Comparison of ENCODE assay signal across 10 cellular contexts in the genomic region with DNA sequence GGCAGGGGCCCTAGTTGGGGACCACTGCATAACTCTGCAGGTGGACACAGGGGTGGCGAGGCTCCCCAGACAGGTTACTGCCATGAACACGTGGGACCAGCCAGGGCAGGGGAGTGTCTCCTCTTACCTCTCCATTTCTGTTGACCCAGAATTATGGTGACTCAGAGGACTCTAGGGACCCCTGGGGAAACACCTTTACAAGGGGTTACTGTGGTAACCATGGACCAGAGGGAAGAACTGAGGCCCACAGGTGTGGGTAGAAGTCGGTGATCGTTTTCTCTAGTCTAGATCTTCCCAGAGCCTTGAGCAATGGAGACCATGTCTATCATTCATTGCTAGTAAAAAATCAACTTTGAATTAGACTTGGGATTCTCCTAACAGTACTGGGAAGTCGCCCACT. TPM values are rescaled to one million over a fixed set of nuclear protein-coding genes. Genes with fewer than 3 reads are reported as not detected.
"Had no signal": no experiment of that assay in that cellular context is flagged by ENCODE, and none has a peak within 500 bp of the region (broad histone marks: within the 10 kb centered on the region; RNA-seq: fewer than 3 reads in every experiment).

No MANE protein-coding gene starts in this region.

RNA-seq across cellular contexts. Expression of gene GH1, which starts 2.1 kb away (rescaled TPM):
- total RNA-seq: activated CD4-positive, alpha-beta T cell treated with anti-CD3 and anti-CD28 coated beads, Interleukin-2, amount 10 ng/mL, durations not matched to agents 7 days and 5 days; activated CD8-positive, alpha-beta T cell treated with anti-CD3 and anti-CD28 coated beads, Interleukin-2, amount 10 ng/mL, durations not matched to agents 7 days and 5 days; activated naive CD8-positive, alpha-beta T cell treated with anti-CD3 and anti-CD28 coated beads, Interleukin-2, amount 10 ng/mL, durations not matched to agents 7 days and 5 days; activated T-helper 2 cell treated with anti-CD3 and anti-CD28 coated beads, Interferon-gamma antibody, Interleukin-2, Interleukin-4, amounts not matched to agents 10 μg/mL and 5 μg/mL and 100 μg/mL, durations not matched to agents 14 hours and 24 hours and 36 hours; ascending aorta; cardiac muscle cell; M059J; SJCRH30 had no signal
- polyA plus RNA-seq: adipose tissue, cardiac muscle cell had no signal

RNA-seq across cellular contexts. Expression of gene CSHL1, which starts 9.7 kb away (rescaled TPM):
- total RNA-seq: activated CD4-positive, alpha-beta T cell treated with anti-CD3 and anti-CD28 coated beads for 36 hours; activated CD4-positive, alpha-beta T cell treated with anti-CD3 and anti-CD28 coated beads, Interleukin-2, amount 10 ng/mL, durations not matched to agents 7 days and 5 days; activated CD8-positive, alpha-beta T cell treated with anti-CD3 and anti-CD28 coated beads, Interleukin-2, amount 10 ng/mL, durations not matched to agents 7 days and 5 days; activated naive CD8-positive, alpha-beta T cell treated with anti-CD3 and anti-CD28 coated beads, Interleukin-2, amount 10 ng/mL, durations not matched to agents 7 days and 5 days; activated T-helper 2 cell treated with anti-CD3 and anti-CD28 coated beads, Interferon-gamma antibody, Interleukin-2, Interleukin-4, amounts not matched to agents 10 μg/mL and 5 μg/mL and 100 μg/mL, durations not matched to agents 14 hours and 24 hours and 36 hours; ascending aorta; cardiac muscle cell; M059J; SJCRH30 had no signal
- polyA plus RNA-seq: adipose tissue, cardiac muscle cell had no signal

RNA-seq across cellular contexts. Expression of gene CD79B, which starts 11.4 kb away (rescaled TPM):
- total RNA-seq: ascending aorta, cardiac muscle cell had no signal

RNA-seq across cellular contexts. Expression of gene CSH1, which starts 24.4 kb away (rescaled TPM):
- total RNA-seq: activated CD4-positive, alpha-beta T cell treated with anti-CD3 and anti-CD28 coated beads for 36 hours; activated CD4-positive, alpha-beta T cell treated with anti-CD3 and anti-CD28 coated beads, Interleukin-2, amount 10 ng/mL, durations not matched to agents 7 days and 5 days; activated CD8-positive, alpha-beta T cell treated with anti-CD3 and anti-CD28 coated beads, Interleukin-2, amount 10 ng/mL, durations not matched to agents 7 days and 5 days; activated naive CD8-positive, alpha-beta T cell treated with anti-CD3 and anti-CD28 coated beads, Interleukin-2, amount 10 ng/mL, durations not matched to agents 7 days and 5 days; activated T-helper 2 cell treated with anti-CD3 and anti-CD28 coated beads, Interferon-gamma antibody, Interleukin-2, Interleukin-4, amounts not matched to agents 10 μg/mL and 5 μg/mL and 100 μg/mL, durations not matched to agents 14 hours and 24 hours and 36 hours; ascending aorta; cardiac muscle cell; M059J; SJCRH30 had no signal
- polyA plus RNA-seq: adipose tissue, cardiac muscle cell had no signal

RNA-seq across cellular contexts. Expression of gene GH2, which starts 39.0 kb away (rescaled TPM):
- total RNA-seq: activated CD4-positive, alpha-beta T cell treated with anti-CD3 and anti-CD28 coated beads for 36 hours; activated CD4-positive, alpha-beta T cell treated with anti-CD3 and anti-CD28 coated beads, Interleukin-2, amount 10 ng/mL, durations not matched to agents 7 days and 5 days; activated CD8-positive, alpha-beta T cell treated with anti-CD3 and anti-CD28 coated beads, Interleukin-2, amount 10 ng/mL, durations not matched to agents 7 days and 5 days; activated naive CD8-positive, alpha-beta T cell treated with anti-CD3 and anti-CD28 coated beads, Interleukin-2, amount 10 ng/mL, durations not matched to agents 7 days and 5 days; activated T-helper 2 cell treated with anti-CD3 and anti-CD28 coated beads, Interferon-gamma antibody, Interleukin-2, Interleukin-4, amounts not matched to agents 10 μg/mL and 5 μg/mL and 100 μg/mL, durations not matched to agents 14 hours and 24 hours and 36 hours; ascending aorta; cardiac muscle cell; M059J; SJCRH30 had no signal
- polyA plus RNA-seq: adipose tissue had no signal
